Comparison of ENCODE assay signal across 29 cellular contexts in genomic region chr13:99080131-99080530, GRCh38.
"Had no signal": no experiment of that assay in that cellular context is flagged by ENCODE, and none has a peak within 500 bp of the region (broad histone marks: within the 10 kb centered on the region; RNA-seq: fewer than 3 reads in every experiment).

No MANE protein-coding gene starts in this region.

- H3K9me3 ChIP-seq: body of pancreas, heart left ventricle, neutrophil, thoracic aorta, vagina had no signal

- H3K27ac ChIP-seq: body of pancreas, coronary artery, heart left ventricle, neutrophil, thoracic aorta, vagina had no signal

- H3K4me3 ChIP-seq: body of pancreas, coronary artery, heart left ventricle, skin epidermis, thoracic aorta, vagina had no signal

- H3K27me3 ChIP-seq: body of pancreas, vagina had no signal

- H3K36me3 Mint-ChIP-seq: immature natural killer cell, type B pancreatic cell had no signal

- ATAC-seq: activated CD4-positive, alpha-beta T cell treated with anti-CD3 and anti-CD28 coated beads for 36 hours; body of pancreas; effector memory CD8-positive, alpha-beta T cell; heart left ventricle; sciatic nerve had no signal

- H3K27ac Mint-ChIP-seq: activated CD4-positive, alpha-beta T cell treated with anti-CD3 and anti-CD28 coated beads for 36 hours; activated T-helper 1 cell treated with anti-CD3 and anti-CD28 coated beads, Interleukin-12 subunit alpha, Interleukin-12 subunit beta, Interleukin-2, Interleukin-4 antibody, amounts not matched to agents 30 ng/mL and 10 ng/mL and 1 ng/mL, durations not matched to agents 14 hours and 24 hours and 36 hours; immature natural killer cell; nephron progenitor cell; progenitor cell of endocrine pancreas; stimulated activated naive CD8-positive, alpha-beta T cell treated with anti-CD3 and anti-CD28 coated beads, Interleukin-15, Interleukin-2, amounts not matched to agents 100 ng/mL and 50 ng/mL, for 24 hours; type B pancreatic cell had no signal

- H3K36me3 ChIP-seq: heart left ventricle, neutrophil, thoracic aorta, vagina had no signal

- H3K4me3 Mint-ChIP-seq: activated CD4-positive, alpha-beta T cell treated with anti-CD3 and anti-CD28 coated beads for 36 hours; activated T-helper 1 cell treated with anti-CD3 and anti-CD28 coated beads, Interleukin-12 subunit alpha, Interleukin-12 subunit beta, Interleukin-2, Interleukin-4 antibody, amounts not matched to agents 30 ng/mL and 10 ng/mL and 1 ng/mL, durations not matched to agents 14 hours and 24 hours and 36 hours; effector memory CD8-positive, alpha-beta T cell; immature natural killer cell; nephron progenitor cell; stimulated activated naive CD8-positive, alpha-beta T cell treated with anti-CD3 and anti-CD28 coated beads, Interleukin-15, Interleukin-2, amounts not matched to agents 100 ng/mL and 50 ng/mL, for 24 hours; type B pancreatic cell had no signal

- H3K9me3 Mint-ChIP-seq: activated T-helper 1 cell treated with anti-CD3 and anti-CD28 coated beads, Interleukin-12 subunit alpha, Interleukin-12 subunit beta, Interleukin-2, Interleukin-4 antibody, amounts not matched to agents 30 ng/mL and 10 ng/mL and 1 ng/mL, durations not matched to agents 14 hours and 24 hours and 36 hours; effector memory CD8-positive, alpha-beta T cell; immature natural killer cell; stimulated activated naive CD8-positive, alpha-beta T cell treated with anti-CD3 and anti-CD28 coated beads, Interleukin-15, Interleukin-2, amounts not matched to agents 100 ng/mL and 50 ng/mL, for 24 hours; type B pancreatic cell had no signal

- DNase-seq: activated CD4-positive, alpha-beta T cell treated with anti-CD3 and anti-CD28 coated beads for 36 hours; activated CD4-positive, CD25-positive, alpha-beta regulatory T cell; activated gamma-delta T cell; activated naive CD4-positive, alpha-beta T cell treated with anti-CD3 and anti-CD28 coated beads, Interleukin-2, amount 50 U/mL, for 16 hours; activated T-cell treated with anti-CD3 and anti-CD28 coated beads for 4 hours; aorta; body of pancreas; cerebellar nuclear complex; effector memory CD8-positive, alpha-beta T cell; foreskin fibroblast; heart left ventricle; hypothalamus; immature natural killer cell; mesendoderm; nephron progenitor cell; retina; stimulated activated CD4-positive, alpha-beta T cell treated with anti-CD3 and anti-CD28 coated beads, Interleukin-12 subunit alpha, Interleukin-12 subunit beta, amount 100 ng/mL, for 4 hours; stimulated activated CD4-positive, alpha-beta T cell treated with anti-CD3 and anti-CD28 coated beads, Interleukin-4, amount 100 ng/mL, for 1 hour; T-helper 1 cell had no signal

- H3K27me3 Mint-ChIP-seq: activated CD4-positive, alpha-beta T cell treated with anti-CD3 and anti-CD28 coated beads for 36 hours; effector memory CD8-positive, alpha-beta T cell; stimulated activated naive CD8-positive, alpha-beta T cell treated with anti-CD3 and anti-CD28 coated beads, Interleukin-15, Interleukin-2, amounts not matched to agents 100 ng/mL and 50 ng/mL, for 24 hours had no signal
